In the genomic region with DNA sequence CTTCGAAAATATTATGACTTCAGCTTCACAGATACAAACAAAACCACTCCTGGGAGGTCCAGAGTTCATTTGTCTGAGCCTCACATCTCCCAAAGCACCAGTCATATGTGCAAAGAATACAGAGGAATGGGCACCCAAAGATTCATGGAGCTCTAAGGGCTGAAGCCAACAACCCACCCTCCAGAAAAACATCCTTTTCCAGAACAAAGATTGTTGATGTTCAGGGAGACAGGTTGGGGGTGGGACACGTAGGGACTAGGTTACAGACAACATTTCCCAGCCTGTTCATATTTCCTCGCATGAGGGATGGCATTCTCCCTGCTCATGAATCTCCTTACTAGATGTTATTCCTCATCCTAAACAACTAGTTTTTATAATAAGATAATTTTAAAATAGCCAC, we compare ENCODE assay signal across 25 cellular contexts.
DNase-seq lines count a peak whose midpoint lies in the region; ATAC-seq, FAIRE-seq and TF ChIP-seq lines count a peak whose summit lies in the region.
"Had no signal": no experiment of that assay in that cellular context is flagged by ENCODE, and none has a peak within 500 bp of the region (broad histone marks: within the 10 kb centered on the region; RNA-seq: fewer than 3 reads in every experiment).

No MANE protein-coding gene starts in this region.

- ATAC-seq in HepG2 (peak; percentile 70), right lobe of liver (no peak), GM21360 (IDR thresholded peaks at IDR 0.05; ENCODE audit: unreplicated experiment) (no peak)
- ATAC-seq: activated naive CD8-positive, alpha-beta T cell treated with anti-CD3 and anti-CD28 coated beads, Interleukin-2, amount 50 U/mL, for 24 hours; naive thymus-derived CD4-positive, alpha-beta T cell had no signal

- TF ChIP-seq CTCF in HepG2 (CRISPR knock-in tag; IDR thresholded peaks at IDR 0.05): no peak
- no peak for TF ChIP-seq CTCF in right lobe of liver (IDR thresholded peaks at IDR 0.05)
- no peak for TF ChIP-seq CTCF in hepatocyte (IDR thresholded peaks at IDR 0.05; ENCODE audit: poor library complexity)
- no peak for TF ChIP-seq CTCF in spleen (IDR thresholded peaks at IDR 0.05 in 8 of 11, conservative IDR thresholded peaks at IDR 0.05 in 3 of 11)
- no peak for TF ChIP-seq CTCF in adrenal gland (IDR thresholded peaks at IDR 0.05)

- no peak overlapping the region for H3K4me3 ChIP-seq in HepG2 (replicated peaks in 1 of 3; ENCODE audit: insufficient read depth in 1 of 3, low read depth in 2 of 3, low read length in 3 of 3)
- no peak overlapping the region for H3K4me3 ChIP-seq in right lobe of liver
- H3K4me3 ChIP-seq in hepatocyte: no peak overlapping the region
- no peak overlapping the region for H3K4me3 ChIP-seq in spleen
- H3K4me3 ChIP-seq in adrenal gland: no peak overlapping the region
- H3K4me3 ChIP-seq: pancreas, Peyer's patch, upper lobe of left lung had no signal

- no peaks in the 10 kb centered on the region for H3K9me2 ChIP-seq in hepatocyte (replicated peaks; ENCODE audit: insufficient read depth)

- DNase-seq in HepG2 (ENCODE audit: low spot score) (peak; percentile 6), right lobe of liver (no peak), hepatocyte (ENCODE audit: low spot score) (no peak), spleen (no peak), GF-D8 (lab: John Stamatoyannopoulos, UW) (no peak), adrenal gland (no peak), SKM-1 (lab: John Stamatoyannopoulos, UW; ENCODE audit: unreplicated experiment) (no peak)
- DNase-seq: activated CD4-positive, alpha-beta T cell treated with anti-CD3 and anti-CD28 coated beads, Interleukin-2, amount 50 U/mL, for 4 hours; activated gamma-delta T cell; activated naive CD8-positive, alpha-beta T cell treated with anti-CD3 and anti-CD28 coated beads, Interleukin-2, amount 50 U/mL, for 24 hours; C1 segment of cervical spinal cord; effector memory CD4-positive, alpha-beta T cell; HCEC 1CT; kidney glomerular epithelial cell; MM.1S; naive thymus-derived CD4-positive, alpha-beta T cell; NCI-H1436; NCI-H524; pancreas; Peyer's patch; stimulated activated CD4-positive, alpha-beta T cell treated with anti-CD3 and anti-CD28 coated beads, Interleukin-2, amount 100 ng/mL, for 48 hours; stimulated activated naive CD4-positive, alpha-beta T cell; T-helper 2 cell; upper lobe of left lung had no signal

- no peak overlapping the region for H3K27ac ChIP-seq in HepG2 (ENCODE audit: extremely low read length, insufficient read depth, low read length)
- H3K27ac ChIP-seq in right lobe of liver: no peak overlapping the region
- peak overlapping the region; percentile 59 for H3K27ac ChIP-seq in hepatocyte
- peak overlapping the region in 7 of 8 donors; percentile 33 to 71 (median 59) for H3K27ac ChIP-seq in spleen
- peak overlapping the region in 2 of 5 donors; percentile 13 to 46 for H3K27ac ChIP-seq in adrenal gland
- H3K27ac ChIP-seq: upper lobe of left lung had no signal

- peaks cover 9 to 26% of the 10 kb centered on the region in 2 experiments for H3K36me3 ChIP-seq in HepG2 (replicated peaks in 1 of 2; ENCODE audit: control insufficient read depth in 1 of 2, insufficient read depth in 2 of 2, low read length in 2 of 2)
- H3K36me3 ChIP-seq in right lobe of liver: peaks cover 0 to 23% (median 8%) of the 10 kb centered on the region in 4 donors
- no peaks in the 10 kb centered on the region for H3K36me3 ChIP-seq in hepatocyte (replicated peaks; ENCODE audit: insufficient read depth, low read depth)
- peaks cover 0 to 59% (median 16%) of the 10 kb centered on the region in 6 donors for H3K36me3 ChIP-seq in spleen
- peaks cover 0 to 4% of the 10 kb centered on the region in 2 donors for H3K36me3 ChIP-seq in adrenal gland (replicated peaks in 1 of 2)

- intact Hi-C loops in HepG2 (cut with micrococcal nuclease; ENCODE audit: unreplicated experiment) (no loop called here), right lobe of liver (cut with DNase I) (no loop called here), spleen (cut with DNase I; ENCODE audit: low total_unique reads) (no loop called here), adrenal gland (cut with DNase I) (no loop called here)

- no peak for TF ChIP-seq EP300 in HepG2 (IDR thresholded peaks at IDR 0.05; ENCODE audit: low read depth in 2 of 2, low read length in 2 of 2)
- TF ChIP-seq EP300 in HepG2 (CRISPR knock-in tag; IDR thresholded peaks at IDR 0.05; ENCODE audit: borderline replicate concordance): no peak

- H2AFZ ChIP-seq in HepG2 (ENCODE audit: low read length) (no peak overlapping the region), hepatocyte (no peak overlapping the region)

- H3K4me1 ChIP-seq in HepG2 (ENCODE audit: insufficient read depth, low read length) (peaks cover 48% of the 10 kb centered on the region), right lobe of liver (peaks cover 0 to 35% (median 13%) of the 10 kb centered on the region in 4 donors), hepatocyte (ENCODE audit: insufficient read depth) (peaks cover 49% of the 10 kb centered on the region), spleen (peaks cover 6 to 46% (median 14%) of the 10 kb centered on the region in 6 donors), adrenal gland (replicated peaks in 1 of 2) (peaks cover 5 to 46% of the 10 kb centered on the region in 2 donors)
- H3K4me1 ChIP-seq: Peyer's patch, upper lobe of left lung had no signal

- 73% methylated on average over 3 of the region's 3 CpGs for WGBS in HepG2 (ENCODE audit: low lambda C conversion rate)
- whole genome bisulfite sequencing in right lobe of liver (ENCODE audit: insufficient coverage, low coverage, low lambda C conversion rate, missing lambda C conversion rate): 71% methylated on average over 3 of the region's 3 CpGs
- 80% methylated on average over 3 of the region's 3 CpGs for WGBS in hepatocyte (ENCODE audit: low lambda C conversion rate, missing lambda C conversion rate)
- WGBS in spleen, 5 donors: 81 to 96% (median 90%) methylated on average over 3 of the region's 3 CpGs
- WGBS in adrenal gland, 4 donors: 81 to 89% (median 84%) methylated on average over 3 of the region's 3 CpGs

- TF ChIP-seq RAD21 in HepG2 (CRISPR knock-in tag; IDR thresholded peaks at IDR 0.05): no peak

- H3K9me3 ChIP-seq in HepG2 (ENCODE audit: low read length): no peaks in the 10 kb centered on the region
- no peaks in the 10 kb centered on the region for H3K9me3 ChIP-seq in right lobe of liver
- H3K9me3 ChIP-seq in hepatocyte (ENCODE audit: low read depth): no peaks in the 10 kb centered on the region
- H3K9me3 ChIP-seq in spleen: no peaks in the 10 kb centered on the region
- no peaks in the 10 kb centered on the region for H3K9me3 ChIP-seq in adrenal gland (replicated peaks in 1 of 3)
- H3K9me3 ChIP-seq: pancreas, Peyer's patch, upper lobe of left lung had no signal

- no peak for FAIRE-seq in HepG2 (lab: Jason Lieb, UNC)
- FAIRE-seq: pancreas had no signal

- no peak overlapping the region for H3K9ac ChIP-seq in HepG2 (ENCODE audit: insufficient read depth, low read depth, low read length)

- CTCF ChIA-PET in HepG2 (lab: Yijun Ruan, JAX; ENCODE audit: low intra/inter-chr PET ratio, low total read pairs): no interaction called here

- BruUV-seq in HepG2 (replicated peaks; lab: Mats Ljungman, UMichigan): no TSS peak

- H3K27me3 ChIP-seq in HepG2 (ENCODE audit: control insufficient read depth in 1 of 2, insufficient read depth in 2 of 2, low read length in 2 of 2) (no peaks in the 10 kb centered on the region), right lobe of liver (no peaks in the 10 kb centered on the region), hepatocyte (no peaks in the 10 kb centered on the region), spleen (replicated peaks in 1 of 7) (no peaks in the 10 kb centered on the region), adrenal gland (no peaks in the 10 kb centered on the region)
- H3K27me3 ChIP-seq: pancreas, Peyer's patch, upper lobe of left lung had no signal

- H3K4me2 ChIP-seq in HepG2 (ENCODE audit: low read depth, low read length) (no peak overlapping the region; the same call in 1 of the 2 replicates), hepatocyte (no peak overlapping the region)

- in situ Hi-C loops in HepG2 (cut with HindIII; ENCODE audit: extremely low pct_ligation_motif_present, low pct_unique_long_range_greater_than_20kb): no loop called here

- H4K20me1 ChIP-seq in HepG2 (ENCODE audit: insufficient read depth, low read length): peaks cover 3% of the 10 kb centered on the region; the same call in 1 of the 2 replicates
- H4K20me1 ChIP-seq in hepatocyte (ENCODE audit: insufficient read depth, poor library complexity, severe bottlenecking): no peaks in the 10 kb centered on the region

- TF ChIP-seq POLR2A in HepG2 (IDR thresholded peaks at IDR 0.05; ENCODE audit: insufficient read depth in 1 of 2, low read depth in 2 of 2, low read length in 2 of 2) (no peak), right lobe of liver (IDR thresholded peaks at IDR 0.05) (no peak), spleen (IDR thresholded peaks at IDR 0.05) (no peak), adrenal gland (IDR thresholded peaks at IDR 0.05) (no peak)

- H3K79me2 ChIP-seq in HepG2 (ENCODE audit: insufficient read depth, low read length): no peaks in the 10 kb centered on the region
- H3K79me2 ChIP-seq in hepatocyte: peaks cover 2% of the 10 kb centered on the region

- POLR2A ChIA-PET in HepG2 (lab: Yijun Ruan, JAX): no interaction called here

TF ChIP-seq in HepG2, 621 proteins besides CTCF, POLR2A, EP300 and RAD21 (continues in another document):
- TF ChIP-seq HNF4A (CRISPR knock-in tag; IDR thresholded peaks at IDR 0.05) (0 out of 2 replicates have a peak, but pooled peaks have one; percentile 25), NR2F6 (IDR thresholded peaks at IDR 0.05) (no peak), NR2F6 (CRISPR knock-in tag; IDR thresholded peaks at IDR 0.05) (no peak), PRMT3 (CRISPR knock-in tag; IDR thresholded peaks at IDR 0.05; ENCODE audit: borderline replicate concordance, low read depth) (no peak), SYNCRIP (IDR thresholded peaks at IDR 0.05; ENCODE audit: insufficient read depth, low read depth, low read length) (no peak), AGO1 (IDR thresholded peaks at IDR 0.05; ENCODE audit: low read depth, low read length, poor library complexity, severe bottlenecking) (no peak)
- TF ChIP-seq, protein P1, sequence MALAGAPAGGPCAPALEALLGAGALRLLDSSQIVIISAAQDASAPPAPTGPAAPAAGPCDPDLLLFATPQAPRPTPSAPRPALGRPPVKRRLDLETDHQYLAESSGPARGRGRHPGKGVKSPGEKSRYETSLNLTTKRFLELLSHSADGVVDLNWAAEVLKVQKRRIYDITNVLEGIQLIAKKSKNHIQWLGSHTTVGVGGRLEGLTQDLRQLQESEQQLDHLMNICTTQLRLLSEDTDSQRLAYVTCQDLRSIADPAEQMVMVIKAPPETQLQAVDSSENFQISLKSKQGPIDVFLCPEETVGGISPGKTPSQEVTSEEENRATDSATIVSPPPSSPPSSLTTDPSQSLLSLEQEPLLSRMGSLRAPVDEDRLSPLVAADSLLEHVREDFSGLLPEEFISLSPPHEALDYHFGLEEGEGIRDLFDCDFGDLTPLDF (CRISPR knock-in tag; IDR thresholded peaks at IDR 0.05): no peak

Comparison
In these comparisons a context has a peak if more than half of its experiments do, and no peak if none do; other contexts are left out.
1. H3K27ac ChIP-seq: peak in hepatocyte (single experiment) and spleen (7 of 8); none in HepG2 (single experiment) and right lobe of liver (0 of 3).